ENCODE assay signal across 19 cellular contexts in the genomic region with DNA sequence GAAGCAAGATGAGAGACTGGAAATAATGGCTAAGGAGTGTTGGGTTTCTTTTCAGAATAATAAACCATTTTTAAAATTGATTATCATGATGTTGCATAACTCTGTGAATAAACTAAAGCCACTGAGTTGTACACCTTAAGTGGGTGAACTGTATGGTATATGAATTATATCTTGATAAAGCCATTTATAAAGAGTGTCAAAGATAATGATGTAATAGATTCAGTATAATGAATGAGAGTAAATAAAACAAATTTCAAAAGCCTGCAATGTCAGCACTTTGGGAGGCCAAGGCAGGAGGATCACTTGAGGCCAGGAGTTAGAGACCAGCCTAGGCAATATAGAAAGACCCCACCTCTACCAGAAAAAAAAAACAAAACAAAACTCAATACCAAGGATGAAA.
"Had no signal": no experiment of that assay in that cellular context is flagged by ENCODE, and none has a peak within 500 bp of the region (broad histone marks: within the 10 kb centered on the region; RNA-seq: fewer than 3 reads in every experiment).

No MANE protein-coding gene starts in this region.

- H3K4me1 ChIP-seq: psoas muscle, testis, tibial nerve, vagina had no signal

- FAIRE-seq: frontal cortex had no signal

- H3K9me3 ChIP-seq: testis, upper lobe of right lung had no signal

- H3K36me3 ChIP-seq: upper lobe of right lung had no signal

- H3K27ac ChIP-seq: psoas muscle, testis, tibial nerve, upper lobe of right lung, vagina had no signal

- ATAC-seq: left colon; psoas muscle; sciatic nerve; stimulated activated naive CD8-positive, alpha-beta T cell treated with anti-CD3 and anti-CD28 coated beads, Interleukin-15, amount 100 ng/mL, for 72 hours had no signal

- H3K27me3 ChIP-seq: heart left ventricle, testis, tibial nerve, upper lobe of right lung, vagina had no signal

- DNase-seq: effector CD4-positive, alpha-beta T cell; heart left ventricle; hippocampal formation; left colon; mesendoderm; naive B cell; psoas muscle; retina; stimulated activated CD4-positive, alpha-beta T cell treated with anti-CD3 and anti-CD28 coated beads, Interleukin-2, amount 100 ng/mL, for 24 hours; stimulated activated CD4-positive, alpha-beta T cell treated with anti-CD3 and anti-CD28 coated beads, Interleukin-4, amount 100 ng/mL, for 4 hours; stimulated activated naive B cell treated with anti-CD40 and anti-IgM and Interleukin-4, amounts not matched to agents 10 μg/mL and 1 μg/mL and 100 μg/mL, for 72 hours; stimulated activated naive CD8-positive, alpha-beta T cell treated with anti-CD3 and anti-CD28 coated beads, Interleukin-15, amount 100 ng/mL, for 72 hours; testis; upper lobe of right lung had no signal

- H3K4me1 Mint-ChIP-seq: nephron had no signal

- H3K27me3 Mint-ChIP-seq: naive B cell; stimulated activated naive B cell treated with anti-CD40 and anti-IgM and Interleukin-4, amounts not matched to agents 10 μg/mL and 1 μg/mL and 100 μg/mL, for 72 hours; stimulated activated naive CD8-positive, alpha-beta T cell treated with anti-CD3 and anti-CD28 coated beads, Interleukin-15, amount 100 ng/mL, for 72 hours had no signal

- H3K4me3 Mint-ChIP-seq: naive B cell; nephron; stimulated activated naive B cell treated with anti-CD40 and anti-IgM and Interleukin-4, amounts not matched to agents 10 μg/mL and 1 μg/mL and 100 μg/mL, for 72 hours; stimulated activated naive CD8-positive, alpha-beta T cell treated with anti-CD3 and anti-CD28 coated beads, Interleukin-15, amount 100 ng/mL, for 72 hours had no signal

- H3K4me3 ChIP-seq: heart left ventricle, psoas muscle, testis, tibial nerve, upper lobe of right lung, vagina had no signal

- H3K27ac Mint-ChIP-seq: nephron; stimulated activated naive B cell treated with anti-CD40 and anti-IgM and Interleukin-4, amounts not matched to agents 10 μg/mL and 1 μg/mL and 100 μg/mL, for 72 hours; stimulated activated naive CD8-positive, alpha-beta T cell treated with anti-CD3 and anti-CD28 coated beads, Interleukin-15, amount 100 ng/mL, for 72 hours had no signal
